Comparison of ENCODE assay signal across 7 cellular contexts in genomic region chr5:139649082-139649991, GRCh38. TPM values are rescaled to one million over a fixed set of nuclear protein-coding genes. Genes with fewer than 3 reads are reported as not detected.
DNase-seq lines count a peak whose midpoint lies in the region; ATAC-seq and TF ChIP-seq lines count a peak whose summit lies in the region.

No MANE protein-coding gene starts in this region.

- H3K4me1 ChIP-seq in OCI-LY1 (ENCODE audit: insufficient read depth, low read length, severe bottlenecking) (peaks cover 51% of the 10 kb centered on the region), colonic mucosa (peaks cover 21% of the 10 kb centered on the region), transverse colon (peaks cover 27 to 70% (median 63%) of the 10 kb centered on the region in 4 donors)

- H3K9me3 Mint-ChIP-seq in memory B cell: no peaks in the 10 kb centered on the region

- DNase-seq in colonic mucosa (no peak), memory B cell (ENCODE audit: low spot score in 2 of 2) (peak in 1 of 2 donors; percentile 51), transverse colon (peak; percentile 32), NCI-H2029 (lab: John Stamatoyannopoulos, UW) (no peak)

- in situ Hi-C loops in GM18951 (cut with MboI; ENCODE audit: low sequenced_read_pairs, unreplicated experiment) (loop anchor here (5.0 kb wide), 1 partner anchor 58 kb away; no protein-coding TSS in a partner anchor), transverse colon (cut with MboI; ENCODE audit: low pct_ligation_motif_present in 1 of 4, low pct_unique_long_range_greater_than_20kb in 1 of 4, low sequenced_read_pairs in 3 of 4) (loop anchor here in 2 of 4 donors (10.0 to 25.0 kb wide), 2 partner anchors 45 to 113 kb away; no protein-coding TSS in a partner anchor)

- peak overlapping the region; percentile 94 for H3K27ac ChIP-seq in OCI-LY1 (ENCODE audit: low read depth, low read length, poor library complexity, severe bottlenecking)
- H3K27ac ChIP-seq in colonic mucosa: peak overlapping the region; percentile 88
- H3K27ac ChIP-seq in transverse colon: peak overlapping the region; percentile 91 to 96 (median 93)

- peak overlapping the region; percentile 89 for H3K4me2 ChIP-seq in OCI-LY1 (ENCODE audit: low read length)

- peak; percentile 4 for TF ChIP-seq POLR2A in GM18951 (IDR thresholded peaks at IDR 0.05; ENCODE audit: extremely low read depth, insufficient read depth, insufficient read length)
- TF ChIP-seq POLR2A in transverse colon (IDR thresholded peaks at IDR 0.05): no peak

- H3K27ac Mint-ChIP-seq in memory B cell: peak overlapping the region; percentile 96

- no peaks in the 10 kb centered on the region for H3K9me2 ChIP-seq in OCI-LY1 (ENCODE audit: low read depth, low read length)

- peaks cover 52% of the 10 kb centered on the region for H3K4me1 Mint-ChIP-seq in memory B cell

- H3K27me3 ChIP-seq in OCI-LY1 (ENCODE audit: insufficient read depth, low read length) (no peaks in the 10 kb centered on the region), colonic mucosa (no peaks in the 10 kb centered on the region), transverse colon (no peaks in the 10 kb centered on the region)

- H3K9ac ChIP-seq in OCI-LY1 (ENCODE audit: low read length) (peak overlapping the region; percentile 98), colonic mucosa (ENCODE audit: low read depth in 2 of 2, low read length in 2 of 2) (peak overlapping the region; percentile 85)

- peak overlapping the region; percentile 98 for H3K4me3 ChIP-seq in OCI-LY1 (ENCODE audit: low read depth, low read length, poor library complexity, severe bottlenecking)
- peak overlapping the region; percentile 84 for H3K4me3 ChIP-seq in colonic mucosa
- H3K4me3 ChIP-seq in transverse colon: peak overlapping the region; percentile 58 to 93 (median 89)

- WGBS in transverse colon (ENCODE audit: low coverage in 1 of 2), 2 donors: 0 to 1% methylated on average over 4 to 62 of the region's 77 CpGs

- H3K9me3 ChIP-seq in OCI-LY1 (ENCODE audit: low read length) (no peaks in the 10 kb centered on the region), colonic mucosa (no peaks in the 10 kb centered on the region), transverse colon (no peaks in the 10 kb centered on the region)

- peaks cover 52% of the 10 kb centered on the region for H3K79me2 ChIP-seq in OCI-LY1 (ENCODE audit: insufficient read depth, low read length)

- no peak overlapping the region for H2AFZ ChIP-seq in OCI-LY1 (ENCODE audit: low read length)

- no peaks in the 10 kb centered on the region for H3K27me3 Mint-ChIP-seq in memory B cell

- H3K36me3 Mint-ChIP-seq in memory B cell: peaks cover 5% of the 10 kb centered on the region

- intact Hi-C loops in colonic mucosa (cut with DNase I) (no loop called here), transverse colon (cut with DNase I; ENCODE audit: low total_unique reads) (no loop called here)

- H3K4me3 Mint-ChIP-seq in memory B cell: peak overlapping the region; percentile 99

- H4K20me1 ChIP-seq in OCI-LY1 (ENCODE audit: insufficient read depth, low read length): no peaks in the 10 kb centered on the region

- peak; percentile 10 for ATAC-seq in memory B cell (ENCODE audit: low read depth)
- ATAC-seq in GM19351 (IDR thresholded peaks at IDR 0.05; ENCODE audit: unreplicated experiment): no peak

- H3K36me3 ChIP-seq in OCI-LY1 (ENCODE audit: insufficient read depth, low read length) (peaks cover 14% of the 10 kb centered on the region; the same call in 1 of the 2 replicates), colonic mucosa (no peaks in the 10 kb centered on the region), transverse colon (no peaks in the 10 kb centered on the region)

- TF ChIP-seq CTCF in OCI-LY1 (IDR thresholded peaks at IDR 0.05; ENCODE audit: low read length) (0 out of 2 replicates have a peak, but pooled peaks have one; percentile 16), colonic mucosa (IDR thresholded peaks at IDR 0.05) (no peak), transverse colon (IDR thresholded peaks at IDR 0.05) (no peak)

- no peaks in the 10 kb centered on the region for H3F3A ChIP-seq in OCI-LY1 (ENCODE audit: insufficient read depth, low read length)

- TF ChIP-seq EP300 in transverse colon (IDR thresholded peaks at IDR 0.05; ENCODE audit: low read depth): no peak

RNA-seq across cellular contexts. Expression of gene CXXC5, which starts 1.2 kb away (rescaled TPM):
- total RNA-seq in colonic mucosa (10 to 100 TPM; 32.3 to 40.4 TPM), transverse colon (10 to 100 TPM; 26.5 to 50.7 (median 36.2) TPM)
